In the genomic region with DNA sequence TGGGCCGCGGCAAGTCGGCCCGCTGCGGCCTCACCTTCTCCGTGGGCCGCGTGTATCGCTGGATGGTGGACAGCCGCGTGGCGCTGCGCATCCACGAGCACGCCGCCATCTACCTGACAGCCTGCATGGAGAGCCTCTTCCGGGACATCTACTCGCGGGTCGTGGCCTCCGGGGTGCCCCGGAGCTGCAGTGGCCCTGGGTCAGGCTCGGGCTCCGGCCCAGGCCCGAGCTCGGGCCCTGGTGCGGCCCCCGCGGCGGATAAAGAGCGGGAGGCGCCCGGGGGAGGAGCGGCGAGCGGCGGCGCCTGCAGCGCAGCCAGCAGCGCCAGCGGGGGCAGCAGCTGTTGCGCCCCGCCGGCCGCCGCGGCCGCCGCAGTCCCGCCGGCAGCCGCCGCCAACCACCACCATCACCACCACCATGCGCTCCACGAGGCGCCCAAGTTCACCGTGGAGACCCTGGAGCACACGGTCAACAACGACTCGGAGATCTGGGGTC, we compare ENCODE assay signal across 9 cellular contexts.
DNase-seq lines count a peak whose midpoint lies in the region; ATAC-seq and TF ChIP-seq lines count a peak whose summit lies in the region.
"Had no signal": no experiment of that assay in that cellular context is flagged by ENCODE, and none has a peak within 500 bp of the region (broad histone marks: within the 10 kb centered on the region; RNA-seq: fewer than 3 reads in every experiment).

No MANE protein-coding gene starts in this region.

- no peak for TF ChIP-seq CTCF in Panc1 (IDR thresholded peaks at IDR 0.05)
- no peak for TF ChIP-seq CTCF in osteoblast (IDR thresholded peaks at IDR 0.05; ENCODE audit: extremely low read depth, low read depth, low read length)

- H3K27ac Mint-ChIP-seq in effector memory CD8-positive, alpha-beta T cell: peak overlapping the region; percentile 91 to 94

- CTCF ChIA-PET in Panc1 (lab: Charles Lee): interaction anchor here (0.6 kb wide), 1 partner anchor 122 kb away, joined by 4 read pairs; no protein-coding TSS in a partner anchor

- H3K27me3 ChIP-seq in Panc1 (ENCODE audit: control insufficient read depth, insufficient read depth, low read length) (peaks cover 30% of the 10 kb centered on the region), osteoblast (ENCODE audit: insufficient read depth, low read length) (peaks cover 68% of the 10 kb centered on the region)

- H3K27ac ChIP-seq in Panc1 (ENCODE audit: low read length) (no peak overlapping the region), osteoblast (ENCODE audit: low read depth, low read length) (no peak overlapping the region)
- H3K27ac ChIP-seq: KMS-11 had no signal

- H4K20me1 ChIP-seq in osteoblast (ENCODE audit: insufficient read depth, low read length): no peaks in the 10 kb centered on the region

- peak overlapping the region; percentile 96 to 97 for H3K4me3 Mint-ChIP-seq in effector memory CD8-positive, alpha-beta T cell

- peaks cover 14 to 17% of the 10 kb centered on the region in 2 donors for H3K27me3 Mint-ChIP-seq in effector memory CD8-positive, alpha-beta T cell

- no TSS peak for BruUV-seq in Panc1 (replicated peaks; lab: Mats Ljungman, UMichigan)

- H3K9me3 Mint-ChIP-seq in effector memory CD8-positive, alpha-beta T cell: no peaks in the 10 kb centered on the region

- DNase-seq in EL (peak; percentile 22), Panc1 (ENCODE audit: low read depth, low spot score) (no peak), osteoblast (ENCODE audit: insufficient read length, low spot score, missing footprints) (peak; percentile 48), SHP77 treated with DMSO at 0.1 percent for 48 hours (lab: John Stamatoyannopoulos, UW) (no peak)
- DNase-seq in effector memory CD8-positive, alpha-beta T cell: peak in 2 of 3 experiments; percentile 1 to 11
- no peak for DNase-seq in effector CD8-positive, alpha-beta T cell (lab: John Stamatoyannopoulos, UW)

- H3K36me3 ChIP-seq in Panc1 (ENCODE audit: control insufficient read depth, insufficient read depth, low read length) (no peaks in the 10 kb centered on the region), osteoblast (ENCODE audit: insufficient read depth, low read length) (no peaks in the 10 kb centered on the region)

- in situ Hi-C loops in Panc1 (cut with HindIII; ENCODE audit: low pct_unique_long_range_greater_than_20kb, low sequenced_read_pairs): no loop called here

- ATAC-seq in Panc1 (peak; percentile 17; the same call in 1 of the 2 replicates), HG02885 (IDR thresholded peaks at IDR 0.05; ENCODE audit: poor library complexity, unreplicated experiment) (no peak), GM18519 (IDR thresholded peaks at IDR 0.05; ENCODE audit: low FRiP score, unreplicated experiment) (no peak)
- no peak for ATAC-seq in effector memory CD8-positive, alpha-beta T cell (replicated peaks)

- H3K36me3 Mint-ChIP-seq in effector memory CD8-positive, alpha-beta T cell (ENCODE audit: insufficient read depth): peaks cover 23% of the 10 kb centered on the region

- H3K4me3 ChIP-seq in Panc1 (ENCODE audit: low read depth in 2 of 2, low read length in 2 of 2) (peak overlapping the region in 1 of 2 experiments; percentile 11; a peak in 2 of 4 replicates), osteoblast (ENCODE audit: insufficient read depth, low read length) (peak overlapping the region; percentile 56)

- peaks cover 25 to 34% of the 10 kb centered on the region in 2 donors for H3K4me1 Mint-ChIP-seq in effector memory CD8-positive, alpha-beta T cell (ENCODE audit: low read depth in 2 of 2)

- H3K4me1 ChIP-seq in Panc1 (ENCODE audit: control insufficient read depth, insufficient read depth, low read length) (no peaks in the 10 kb centered on the region; the same call in 1 of the 2 replicates), osteoblast (ENCODE audit: insufficient read depth, low read length) (peaks cover 4% of the 10 kb centered on the region)

- H3K79me2 ChIP-seq in osteoblast (ENCODE audit: insufficient read depth, low read length): no peaks in the 10 kb centered on the region

- peak overlapping the region; percentile 77 for H3K4me2 ChIP-seq in osteoblast (ENCODE audit: insufficient read depth, low read length)
- H3K4me2 ChIP-seq: KMS-11 had no signal

- H3K9me3 ChIP-seq in Panc1 (ENCODE audit: control insufficient read depth, insufficient read depth, low read depth, low read length): no peaks in the 10 kb centered on the region
- no peaks in the 10 kb centered on the region for H3K9me3 ChIP-seq in osteoblast (ENCODE audit: low read depth, low read length)

- POLR2A ChIA-PET in Panc1 (lab: Charles Lee): interaction anchor here (0.6 kb wide), 1 partner anchor 1208 kb away, joined by 6 read pairs; no protein-coding TSS in a partner anchor

- intact Hi-C loops in Panc1 (cut with micrococcal nuclease; ENCODE audit: unreplicated experiment): no loop called here

- no peak overlapping the region for H2AFZ ChIP-seq in osteoblast (ENCODE audit: low read length)

Comparison
In these comparisons a context has a peak if more than half of its experiments do, and no peak if none do; other contexts are left out.
1. DNase-seq: peak in EL (single experiment), effector memory CD8-positive, alpha-beta T cell (2 of 3) and osteoblast (single experiment); none in Panc1 (single experiment), SHP77 treated with DMSO at 0.1 percent for 48 hours (single experiment) and effector CD8-positive, alpha-beta T cell (single experiment).